1 cellular context compared by ENCODE assay signal in genomic region chr20:63215101-63216040, GRCh38.
TF ChIP-seq lines count a peak whose summit lies in the region.

No MANE protein-coding gene starts in this region.

TF ChIP-seq in HepG2, 621 proteins besides CTCF, POLR2A, EP300 and RAD21 (continued from another document and continues in another):
- TF ChIP-seq THAP9 (CRISPR knock-in tag; IDR thresholded peaks at IDR 0.05; ENCODE audit: borderline replicate concordance) (0 out of 2 replicates have a peak, but pooled peaks have one; percentile 32), ZNF598 (CRISPR knock-in tag; IDR thresholded peaks at IDR 0.05; ENCODE audit: borderline replicate concordance) (0 out of 2 replicates have a peak, but pooled peaks have one; percentile 19), ZBTB26 (CRISPR knock-in tag; IDR thresholded peaks at IDR 0.05; ENCODE audit: borderline replicate concordance) (no peak), GMEB1 (CRISPR knock-in tag; IDR thresholded peaks at IDR 0.05; ENCODE audit: borderline replicate concordance) (peak; percentile 64; the same call in 1 of the 2 replicates), YEATS4 (CRISPR knock-in tag; IDR thresholded peaks at IDR 0.05; ENCODE audit: borderline replicate concordance) (0 out of 2 replicates have a peak, but pooled peaks have one; percentile 9), DRAP1 (CRISPR knock-in tag; IDR thresholded peaks at IDR 0.05) (no peak), FOSL1 (CRISPR knock-in tag; IDR thresholded peaks at IDR 0.05; ENCODE audit: borderline replicate concordance) (no peak), BRF2 (CRISPR knock-in tag; IDR thresholded peaks at IDR 0.05) (no peak; the same call in 1 of the 2 replicates), ZNF10 (CRISPR knock-in tag; IDR thresholded peaks at IDR 0.05; ENCODE audit: borderline replicate concordance, low read depth) (no peak), HOXA3 (CRISPR knock-in tag; IDR thresholded peaks at IDR 0.05) (peak; percentile 64), MAX (IDR thresholded peaks at IDR 0.05) (no peak), ZNF350 (CRISPR knock-in tag; IDR thresholded peaks at IDR 0.05; ENCODE audit: borderline replicate concordance, low read depth) (peak; percentile 64; the same call in 1 of the 2 replicates), ZNF619 (CRISPR knock-in tag; IDR thresholded peaks at IDR 0.05) (0 out of 2 replicates have a peak, but pooled peaks have one; percentile 19), ZNF773 (CRISPR knock-in tag; IDR thresholded peaks at IDR 0.05; ENCODE audit: borderline replicate concordance) (peak; percentile 69; the same call in 1 of the 2 replicates), ZNF770 (CRISPR knock-in tag; IDR thresholded peaks at IDR 0.05) (peak; percentile 63), SNAPC2 (CRISPR knock-in tag; IDR thresholded peaks at IDR 0.05) (no peak), ZBTB4 (CRISPR knock-in tag; IDR thresholded peaks at IDR 0.05; ENCODE audit: borderline replicate concordance) (no peak), STAT5B (CRISPR knock-in tag; IDR thresholded peaks at IDR 0.05) (no peak), ZNF567 (CRISPR knock-in tag; IDR thresholded peaks at IDR 0.05; ENCODE audit: borderline replicate concordance) (0 out of 2 replicates have a peak, but pooled peaks have one; percentile 62), MEIS2 (CRISPR knock-in tag; IDR thresholded peaks at IDR 0.05) (peak; percentile 57; the same call in 1 of the 2 replicates), AHR (CRISPR knock-in tag; IDR thresholded peaks at IDR 0.05) (0 out of 2 replicates have a peak, but pooled peaks have one; percentile 20), ZNF782 (CRISPR knock-in tag; IDR thresholded peaks at IDR 0.05; ENCODE audit: borderline replicate concordance) (0 out of 2 replicates have a peak, but pooled peaks have one; percentile 20), POGZ (CRISPR knock-in tag; IDR thresholded peaks at IDR 0.05) (no peak), ZNF772 (CRISPR knock-in tag; IDR thresholded peaks at IDR 0.05) (no peak), ZMAT5 (CRISPR knock-in tag; IDR thresholded peaks at IDR 0.05; ENCODE audit: borderline replicate concordance, low read depth) (no peak), ZNF549 (CRISPR knock-in tag; IDR thresholded peaks at IDR 0.05) (no peak), TFAP4 (IDR thresholded peaks at IDR 0.05; ENCODE audit: borderline replicate concordance, low read depth) (no peak), ZBTB34 (CRISPR knock-in tag; IDR thresholded peaks at IDR 0.05) (0 out of 2 replicates have a peak, but pooled peaks have one; percentile 24), ZNF264 (CRISPR knock-in tag; IDR thresholded peaks at IDR 0.05) (0 out of 2 replicates have a peak, but pooled peaks have one; percentile 39), ZNF709 (CRISPR knock-in tag; IDR thresholded peaks at IDR 0.05) (no peak), ESRRA (CRISPR knock-in tag; IDR thresholded peaks at IDR 0.05; ENCODE audit: low read depth) (no peak; the same call in 1 of the 2 replicates), BRD4 (CRISPR knock-in tag; IDR thresholded peaks at IDR 0.05) (peak; percentile 58; the same call in 1 of the 2 replicates), ETS1 (CRISPR knock-in tag; IDR thresholded peaks at IDR 0.05) (no peak), ZNF333 (CRISPR knock-in tag; IDR thresholded peaks at IDR 0.05; ENCODE audit: borderline replicate concordance) (0 out of 2 replicates have a peak, but pooled peaks have one; percentile 66), ONECUT2 (CRISPR knock-in tag; IDR thresholded peaks at IDR 0.05) (0 out of 2 replicates have a peak, but pooled peaks have one; percentile 23), UBTF (CRISPR knock-in tag; IDR thresholded peaks at IDR 0.05) (peak; percentile 44), ATRX (CRISPR knock-in tag; IDR thresholded peaks at IDR 0.05; ENCODE audit: borderline replicate concordance) (no peak)
